Comparison of ENCODE assay signal across 8 cellular contexts in the genomic region with DNA sequence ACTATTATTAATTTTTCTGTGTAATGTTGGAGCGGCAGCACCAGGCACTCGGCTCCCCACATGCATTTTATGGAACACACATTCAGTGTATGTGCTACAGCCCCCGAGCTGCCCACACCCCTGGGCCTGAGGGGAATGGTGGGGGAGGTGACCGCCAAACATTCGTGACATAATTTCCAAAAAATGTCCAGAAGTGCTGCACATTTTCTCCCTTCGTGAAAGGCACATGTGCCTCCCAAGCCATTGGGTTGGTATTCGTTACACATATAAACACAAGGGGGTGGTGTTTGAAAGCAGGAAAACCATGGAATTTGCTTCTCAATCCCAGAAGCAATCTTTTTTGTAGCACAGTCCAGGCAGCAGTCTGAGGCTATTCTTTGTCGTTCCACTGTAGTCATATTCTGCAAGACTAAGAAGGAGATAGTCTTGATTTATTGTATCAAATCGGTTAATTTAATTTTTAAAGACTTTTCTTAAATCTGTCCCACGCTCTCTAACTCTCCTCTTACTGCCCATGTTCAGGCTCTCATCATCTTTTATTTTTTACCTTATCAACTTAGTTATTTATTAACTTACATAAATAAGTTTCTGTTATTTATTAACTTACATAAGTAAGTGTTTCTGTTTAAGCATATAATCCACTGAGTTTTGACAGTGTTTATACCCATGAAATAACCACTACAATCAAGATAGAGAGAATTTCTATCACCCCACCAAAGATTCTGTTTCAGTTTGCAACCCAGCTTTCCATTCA. TPM values are rescaled to one million over a fixed set of nuclear protein-coding genes. Genes with fewer than 3 reads are reported as not detected.
DNase-seq lines count a peak whose midpoint lies in the region; ATAC-seq, FAIRE-seq and TF ChIP-seq lines count a peak whose summit lies in the region.

No MANE protein-coding gene starts in this region.

- TF ChIP-seq POLR2A in GM12891 (IDR thresholded peaks at IDR 0.05; ENCODE audit: low read depth, low read length) = no peak

- peaks cover 3% of the 10 kb centered on the region for H3K9me3 Mint-ChIP-seq in progenitor cell of endocrine pancreas (ENCODE audit: low read depth)

- DNase-seq in EH (ENCODE audit: low read depth) (peak; percentile 89), PC-3 (peak; percentile 65), fibroblast of villous mesenchyme (ENCODE audit: low read depth) (peak; percentile 70), progenitor cell of endocrine pancreas (ENCODE audit: low spot score, unreplicated experiment) (no peak), GM12891 (ENCODE audit: insufficient read length, low spot score) (no peak), NCI-H446 (lab: John Stamatoyannopoulos, UW) (no peak)
- DNase-seq in central memory CD4-positive, alpha-beta T cell = no peak

- peak overlapping the region; percentile 31; the same call in 1 of the 2 replicates for H2AFZ ChIP-seq in PC-3 (ENCODE audit: low read length)

- peaks cover 20% of the 10 kb centered on the region for H3K4me1 Mint-ChIP-seq in progenitor cell of endocrine pancreas (ENCODE audit: low read depth)

- POLR2A ChIA-PET in PC-3 (lab: Charles Lee; ENCODE audit: unreplicated experiment) = no interaction called here

- no peaks in the 10 kb centered on the region for H3K36me3 ChIP-seq in PC-3 (ENCODE audit: low read depth, low read length)

- peak overlapping the region; percentile 60 for H3K4me2 ChIP-seq in PC-3 (ENCODE audit: low read length)

- 0 out of 2 replicates have a peak, but pooled peaks cover under 1% of the 10 kb centered on the region for H3K4me1 ChIP-seq in PC-3 (ENCODE audit: insufficient read depth, low read length)

- FAIRE-seq in GM12891 (lab: Jason Lieb, UNC) = no peak

- 0 out of 2 replicates have a peak overlapping the region, but pooled peaks have one; percentile 1 for H3K9ac ChIP-seq in PC-3 (ENCODE audit: low read length)

- H3K79me2 ChIP-seq in PC-3 (ENCODE audit: low read length) = no peaks in the 10 kb centered on the region

- peak overlapping the region; percentile 29 for H3K27ac Mint-ChIP-seq in progenitor cell of endocrine pancreas

- H3K27ac ChIP-seq in PC-3 (ENCODE audit: low read length) = no peak overlapping the region

- ATAC-seq in PC-3 (peak; percentile 93), GM19324 (IDR thresholded peaks at IDR 0.05; ENCODE audit: low FRiP score, unreplicated experiment) (no peak)

- BruUV-seq in PC-3 (replicated peaks; lab: Mats Ljungman, UMichigan) = no TSS peak

- no peaks in the 10 kb centered on the region for H3K9me2 ChIP-seq in PC-3 (replicated peaks; ENCODE audit: low read length)

- no peaks in the 10 kb centered on the region for H3K9me3 ChIP-seq in PC-3 (ENCODE audit: low read length)

- no peak overlapping the region for H3K4me3 Mint-ChIP-seq in progenitor cell of endocrine pancreas (ENCODE audit: low read depth)

- no peaks in the 10 kb centered on the region for H3K36me3 Mint-ChIP-seq in progenitor cell of endocrine pancreas (ENCODE audit: insufficient read depth)

- no peaks in the 10 kb centered on the region for H3F3A ChIP-seq in PC-3 (ENCODE audit: low read length, unreplicated experiment)

- CTCF ChIA-PET in PC-3 (lab: Charles Lee) = interaction anchor here (0.7 kb wide), 1 partner anchor 256 kb away, joined by 4 read pairs; no protein-coding TSS in a partner anchor

- H3K4me3 ChIP-seq in PC-3 (ENCODE audit: low read length) (peak overlapping the region; percentile 31; the same call in 1 of the 2 replicates), fibroblast of villous mesenchyme (ENCODE audit: low read depth, low read length) (no peak overlapping the region)

- no peaks in the 10 kb centered on the region for H4K20me1 ChIP-seq in PC-3 (ENCODE audit: low read length)

- no peaks in the 10 kb centered on the region for H3K27me3 ChIP-seq in PC-3 (ENCODE audit: low read length)

- no peaks in the 10 kb centered on the region for H3K27me3 Mint-ChIP-seq in progenitor cell of endocrine pancreas

- intact Hi-C loops in PC-3 (cut with micrococcal nuclease) = loop anchor here (1.0 to 5.0 kb wide), 3 partner anchors 39 to 405 kb away; a partner anchor contains a TSS

- TF ChIP-seq CTCF in PC-3 (conservative IDR thresholded peaks at IDR 0.05; ENCODE audit: low read depth, low read length) (peak; percentile 63), fibroblast of villous mesenchyme (IDR thresholded peaks at IDR 0.05; ENCODE audit: insufficient read depth, low read depth, low read length) (peak; percentile 58), progenitor cell of endocrine pancreas (IDR thresholded peaks at IDR 0.05; ENCODE audit: unreplicated experiment) (peak; percentile 33)

TF ChIP-seq in GM12891, 5 proteins besides CTCF, POLR2A, EP300 and RAD21:
- no peak for TF ChIP-seq TAF1 (IDR thresholded peaks at IDR 0.05; ENCODE audit: low read depth, low read length)
- no peak for TF ChIP-seq SPI1 (IDR thresholded peaks at IDR 0.05; ENCODE audit: low read depth, low read length)
- TF ChIP-seq POU2F2 (IDR thresholded peaks at IDR 0.05; ENCODE audit: low read depth, low read length) = no peak
- TF ChIP-seq POLR2AphosphoS5 (IDR thresholded peaks at IDR 0.05; ENCODE audit: low read depth, low read length) = no peak
- no peak for TF ChIP-seq PAX5 (IDR thresholded peaks at IDR 0.05; ENCODE audit: insufficient read depth, low read length, severe bottlenecking)
TF ChIP-seq in GM12891: peak in this region for 0.

RNA-seq across cellular contexts. Expression of a gene that starts 39.2 kb away (rescaled TPM):
- total RNA-seq in PC-3 (2014; rRNA removed) = 487 and 769 TPM in 2 replicates
- 71.7 and 637 TPM in 2 replicates for total RNA-seq in fibroblast of villous mesenchyme
- 57.0 and 64.3 TPM in 2 replicates for total RNA-seq in progenitor cell of endocrine pancreas
- polyA plus RNA-seq in GM12891 (2012; ENCODE audit: low read depth, missing spikeins) = 43.6 TPM

Comparison
In these comparisons a context has a peak if more than half of its experiments do, and no peak if none do; other contexts are left out.
1. DNase-seq: peak in EH (single experiment), PC-3 (single experiment) and fibroblast of villous mesenchyme (single experiment); none in progenitor cell of endocrine pancreas (single experiment), GM12891 (single experiment), central memory CD4-positive, alpha-beta T cell (single experiment) and NCI-H446 (0 of 2).
2. Peak in every context shown above with its lines, with median percentiles within 50 percentile points of each other: CTCF ChIP-seq.